Comparison of ENCODE assay signal across 2 cellular contexts in the genomic region with DNA sequence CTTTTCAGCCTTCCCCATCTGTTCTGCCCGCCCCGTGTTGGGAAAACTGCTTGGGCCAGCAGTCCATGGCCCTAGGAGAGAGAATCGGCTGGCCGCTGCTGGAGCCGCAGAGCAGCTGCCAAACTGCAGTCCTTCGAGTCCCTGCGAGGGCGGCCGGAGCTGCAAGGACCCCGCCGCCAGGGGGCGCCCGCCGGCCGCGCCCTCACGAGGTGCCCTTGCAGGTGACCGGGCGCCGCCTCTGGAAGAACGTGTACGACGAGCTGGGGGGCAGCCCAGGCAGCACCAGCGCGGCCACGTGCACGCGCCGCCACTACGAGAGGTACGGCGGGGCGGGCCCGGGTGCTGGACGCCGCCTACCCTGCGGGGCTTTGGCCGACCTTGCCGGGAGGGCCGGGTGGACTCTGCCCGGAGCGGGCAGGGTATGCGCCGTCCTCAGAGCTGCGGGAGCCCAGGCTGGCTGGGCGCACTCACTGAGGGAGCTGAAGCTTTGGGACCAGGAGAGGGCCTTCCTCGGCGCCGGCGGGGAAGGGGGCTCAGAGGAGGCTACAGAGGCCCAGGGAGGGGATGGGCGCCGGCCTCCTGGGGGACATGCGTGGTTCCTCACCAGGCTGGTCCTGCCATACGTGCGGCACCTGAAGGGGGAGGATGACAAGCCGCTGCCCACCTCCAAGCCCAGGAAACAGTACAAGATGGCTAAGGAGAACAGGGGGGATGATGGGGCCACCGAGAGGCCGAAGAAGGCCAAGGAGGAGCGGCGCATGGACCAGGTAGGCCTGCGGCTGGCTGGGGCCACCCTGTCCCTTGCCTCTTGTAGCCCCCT.
TF ChIP-seq lines count a peak whose summit lies in the region.

No MANE protein-coding gene starts in this region.

TF ChIP-seq in A549, 52 proteins besides CTCF, POLR2A, EP300 and RAD21 (continues in another document):
- TF ChIP-seq, protein P1, sequence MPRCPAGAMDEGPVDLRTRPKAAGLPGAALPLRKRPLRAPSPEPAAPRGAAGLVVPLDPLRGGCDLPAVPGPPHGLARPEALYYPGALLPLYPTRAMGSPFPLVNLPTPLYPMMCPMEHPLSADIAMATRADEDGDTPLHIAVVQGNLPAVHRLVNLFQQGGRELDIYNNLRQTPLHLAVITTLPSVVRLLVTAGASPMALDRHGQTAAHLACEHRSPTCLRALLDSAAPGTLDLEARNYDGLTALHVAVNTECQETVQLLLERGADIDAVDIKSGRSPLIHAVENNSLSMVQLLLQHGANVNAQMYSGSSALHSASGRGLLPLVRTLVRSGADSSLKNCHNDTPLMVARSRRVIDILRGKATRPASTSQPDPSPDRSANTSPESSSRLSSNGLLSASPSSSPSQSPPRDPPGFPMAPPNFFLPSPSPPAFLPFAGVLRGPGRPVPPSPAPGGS (IDR thresholded peaks at IDR 0.05), result no peak
- TF ChIP-seq, protein P2, sequence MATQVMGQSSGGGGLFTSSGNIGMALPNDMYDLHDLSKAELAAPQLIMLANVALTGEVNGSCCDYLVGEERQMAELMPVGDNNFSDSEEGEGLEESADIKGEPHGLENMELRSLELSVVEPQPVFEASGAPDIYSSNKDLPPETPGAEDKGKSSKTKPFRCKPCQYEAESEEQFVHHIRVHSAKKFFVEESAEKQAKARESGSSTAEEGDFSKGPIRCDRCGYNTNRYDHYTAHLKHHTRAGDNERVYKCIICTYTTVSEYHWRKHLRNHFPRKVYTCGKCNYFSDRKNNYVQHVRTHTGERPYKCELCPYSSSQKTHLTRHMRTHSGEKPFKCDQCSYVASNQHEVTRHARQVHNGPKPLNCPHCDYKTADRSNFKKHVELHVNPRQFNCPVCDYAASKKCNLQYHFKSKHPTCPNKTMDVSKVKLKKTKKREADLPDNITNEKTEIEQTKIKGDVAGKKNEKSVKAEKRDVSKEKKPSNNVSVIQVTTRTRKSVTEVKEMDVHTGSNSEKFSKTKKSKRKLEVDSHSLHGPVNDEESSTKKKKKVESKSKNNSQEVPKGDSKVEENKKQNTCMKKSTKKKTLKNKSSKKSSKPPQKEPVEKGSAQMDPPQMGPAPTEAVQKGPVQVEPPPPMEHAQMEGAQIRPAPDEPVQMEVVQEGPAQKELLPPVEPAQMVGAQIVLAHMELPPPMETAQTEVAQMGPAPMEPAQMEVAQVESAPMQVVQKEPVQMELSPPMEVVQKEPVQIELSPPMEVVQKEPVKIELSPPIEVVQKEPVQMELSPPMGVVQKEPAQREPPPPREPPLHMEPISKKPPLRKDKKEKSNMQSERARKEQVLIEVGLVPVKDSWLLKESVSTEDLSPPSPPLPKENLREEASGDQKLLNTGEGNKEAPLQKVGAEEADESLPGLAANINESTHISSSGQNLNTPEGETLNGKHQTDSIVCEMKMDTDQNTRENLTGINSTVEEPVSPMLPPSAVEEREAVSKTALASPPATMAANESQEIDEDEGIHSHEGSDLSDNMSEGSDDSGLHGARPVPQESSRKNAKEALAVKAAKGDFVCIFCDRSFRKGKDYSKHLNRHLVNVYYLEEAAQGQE (IDR thresholded peaks at IDR 0.05), result no peak
- TF ChIP-seq CHD2 (IDR thresholded peaks at IDR 0.05; ENCODE audit: low read length, partially characterized antibody), result no peak
- TF ChIP-seq CBX2 (IDR thresholded peaks at IDR 0.05; ENCODE audit: borderline replicate concordance, low read depth), result no peak
- TF ChIP-seq EHMT2 (IDR thresholded peaks at IDR 0.05; ENCODE audit: low read depth), result no peak
- peak; percentile 96 for TF ChIP-seq SMC3 (IDR thresholded peaks at IDR 0.05)
- TF ChIP-seq, protein P3, sequence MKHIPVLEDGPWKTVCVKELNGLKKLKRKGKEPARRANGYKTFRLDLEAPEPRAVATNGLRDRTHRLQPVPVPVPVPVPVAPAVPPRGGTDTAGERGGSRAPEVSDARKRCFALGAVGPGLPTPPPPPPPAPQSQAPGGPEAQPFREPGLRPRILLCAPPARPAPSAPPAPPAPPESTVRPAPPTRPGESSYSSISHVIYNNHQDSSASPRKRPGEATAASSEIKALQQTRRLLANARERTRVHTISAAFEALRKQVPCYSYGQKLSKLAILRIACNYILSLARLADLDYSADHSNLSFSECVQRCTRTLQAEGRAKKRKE (CRISPR knock-in tag; IDR thresholded peaks at IDR 0.05; ENCODE audit: low read depth), result no peak
- TF ChIP-seq FOXS1 (CRISPR knock-in tag; IDR thresholded peaks at IDR 0.05), result no peak
- no peak for TF ChIP-seq TFCP2L1 (CRISPR knock-in tag; IDR thresholded peaks at IDR 0.05)
- TF ChIP-seq SREBF2 (IDR thresholded peaks at IDR 0.05), result 0 out of 2 replicates have a peak, but pooled peaks have one; percentile 11
- no peak for TF ChIP-seq NR3C1 (IDR thresholded peaks at IDR 0.05)
- TF ChIP-seq MAFK (IDR thresholded peaks at IDR 0.05; ENCODE audit: partially characterized antibody), result no peak
- no peak for TF ChIP-seq RCOR1 (IDR thresholded peaks at IDR 0.05; ENCODE audit: low read depth, low read length)
- TF ChIP-seq RNF2 (IDR thresholded peaks at IDR 0.05; ENCODE audit: borderline replicate concordance, low read depth), result no peak
- no peak for TF ChIP-seq ZSCAN20 (CRISPR knock-in tag; IDR thresholded peaks at IDR 0.05)
- TF ChIP-seq HOXB5 (CRISPR knock-in tag; IDR thresholded peaks at IDR 0.05), result no peak
- TF ChIP-seq, protein P4, sequence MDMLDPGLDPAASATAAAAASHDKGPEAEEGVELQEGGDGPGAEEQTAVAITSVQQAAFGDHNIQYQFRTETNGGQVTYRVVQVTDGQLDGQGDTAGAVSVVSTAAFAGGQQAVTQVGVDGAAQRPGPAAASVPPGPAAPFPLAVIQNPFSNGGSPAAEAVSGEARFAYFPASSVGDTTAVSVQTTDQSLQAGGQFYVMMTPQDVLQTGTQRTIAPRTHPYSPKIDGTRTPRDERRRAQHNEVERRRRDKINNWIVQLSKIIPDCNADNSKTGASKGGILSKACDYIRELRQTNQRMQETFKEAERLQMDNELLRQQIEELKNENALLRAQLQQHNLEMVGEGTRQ (IDR thresholded peaks at IDR 0.05), result no peak
- no peak for TF ChIP-seq CBX8 (IDR thresholded peaks at IDR 0.05)
- no peak for TF ChIP-seq HOXA7 (CRISPR knock-in tag; IDR thresholded peaks at IDR 0.05)
- no peak for TF ChIP-seq KDM1A (IDR thresholded peaks at IDR 0.05; ENCODE audit: low read depth)
- TF ChIP-seq ZFP36 (IDR thresholded peaks at IDR 0.05; ENCODE audit: borderline replicate concordance, partially characterized antibody), result no peak
- TF ChIP-seq POLR2AphosphoS2 (conservative IDR thresholded peaks at IDR 0.05; ENCODE audit: low read length), result no peak
- TF ChIP-seq, protein P5, sequence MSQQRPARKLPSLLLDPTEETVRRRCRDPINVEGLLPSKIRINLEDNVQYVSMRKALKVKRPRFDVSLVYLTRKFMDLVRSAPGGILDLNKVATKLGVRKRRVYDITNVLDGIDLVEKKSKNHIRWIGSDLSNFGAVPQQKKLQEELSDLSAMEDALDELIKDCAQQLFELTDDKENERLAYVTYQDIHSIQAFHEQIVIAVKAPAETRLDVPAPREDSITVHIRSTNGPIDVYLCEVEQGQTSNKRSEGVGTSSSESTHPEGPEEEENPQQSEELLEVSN (IDR thresholded peaks at IDR 0.05; ENCODE audit: borderline replicate concordance, low read depth), result peak; percentile 52; the same call in 1 of the 2 replicates
- no peak for TF ChIP-seq MAZ (IDR thresholded peaks at IDR 0.05; ENCODE audit: borderline replicate concordance, low read depth, low read length)
- no peak for TF ChIP-seq KDM5A (IDR thresholded peaks at IDR 0.05)
- peak; percentile 48; the same call in 1 of the 2 replicates for TF ChIP-seq BHLHE40 (IDR thresholded peaks at IDR 0.05; ENCODE audit: low read depth, low read length)
- TF ChIP-seq CEBPB (IDR thresholded peaks at IDR 0.05), result no peak
- no peak for TF ChIP-seq ZC3H11A (IDR thresholded peaks at IDR 0.05)
- TF ChIP-seq, protein P6, sequence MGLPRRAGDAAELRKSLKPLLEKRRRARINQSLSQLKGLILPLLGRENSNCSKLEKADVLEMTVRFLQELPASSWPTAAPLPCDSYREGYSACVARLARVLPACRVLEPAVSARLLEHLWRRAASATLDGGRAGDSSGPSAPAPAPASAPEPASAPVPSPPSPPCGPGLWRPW (IDR thresholded peaks at IDR 0.05), result no peak

TF ChIP-seq in HepG2, 621 proteins besides CTCF, POLR2A, EP300 and RAD21 (continues in another document):
- TF ChIP-seq ZFP36L1 (CRISPR knock-in tag; IDR thresholded peaks at IDR 0.05) (peak; percentile 99), HOXA5 (CRISPR knock-in tag; IDR thresholded peaks at IDR 0.05) (peak; percentile 80), ZNF263 (CRISPR knock-in tag; IDR thresholded peaks at IDR 0.05) (peak; percentile 82), SATB2 (CRISPR knock-in tag; IDR thresholded peaks at IDR 0.05) (no peak), ZFP82 (CRISPR knock-in tag; IDR thresholded peaks at IDR 0.05; ENCODE audit: borderline replicate concordance) (no peak), ZSCAN12 (CRISPR knock-in tag; IDR thresholded peaks at IDR 0.05) (0 out of 2 replicates have a peak, but pooled peaks have one; percentile 58), SP5 (CRISPR knock-in tag; IDR thresholded peaks at IDR 0.05; ENCODE audit: borderline replicate concordance, low read depth) (peak; percentile 94), FOXO1 (CRISPR knock-in tag; IDR thresholded peaks at IDR 0.05) (peak; percentile 38), MTA1 (CRISPR knock-in tag; IDR thresholded peaks at IDR 0.05; ENCODE audit: borderline replicate concordance) (peak; percentile 86), ARNT2 (CRISPR knock-in tag; IDR thresholded peaks at IDR 0.05; ENCODE audit: low read depth) (peak; percentile 99), ZBTB7B (CRISPR knock-in tag; IDR thresholded peaks at IDR 0.05) (peak; percentile 93), SMAD9 (CRISPR knock-in tag; IDR thresholded peaks at IDR 0.05) (no peak), GPN1 (CRISPR knock-in tag; IDR thresholded peaks at IDR 0.05; ENCODE audit: borderline replicate concordance) (no peak), SYNCRIP (IDR thresholded peaks at IDR 0.05; ENCODE audit: insufficient read depth, low read depth, low read length) (no peak), STAT5B (CRISPR knock-in tag; IDR thresholded peaks at IDR 0.05) (peak; percentile 60; the same call in 1 of the 2 replicates), KDM2A (CRISPR knock-in tag; IDR thresholded peaks at IDR 0.05; ENCODE audit: borderline replicate concordance, low read depth) (peak; percentile 96), FOSL2 (CRISPR knock-in tag; IDR thresholded peaks at IDR 0.05) (peak; percentile 56), ZNF333 (CRISPR knock-in tag; IDR thresholded peaks at IDR 0.05; ENCODE audit: borderline replicate concordance) (peak; percentile 65; the same call in 1 of the 2 replicates), ZNF781 (CRISPR knock-in tag; IDR thresholded peaks at IDR 0.05; ENCODE audit: borderline replicate concordance, not compliant biosample characterization) (no peak), RBFOX2 (IDR thresholded peaks at IDR 0.05; ENCODE audit: low read depth, low read length) (peak; percentile 88), NBN (conservative IDR thresholded peaks at IDR 0.05) (no peak), PHB2 (IDR thresholded peaks at IDR 0.05; ENCODE audit: partially characterized antibody) (no peak), NCOA1 (CRISPR knock-in tag; IDR thresholded peaks at IDR 0.05) (peak; percentile 69; the same call in 1 of the 2 replicates)
- TF ChIP-seq, protein P7, sequence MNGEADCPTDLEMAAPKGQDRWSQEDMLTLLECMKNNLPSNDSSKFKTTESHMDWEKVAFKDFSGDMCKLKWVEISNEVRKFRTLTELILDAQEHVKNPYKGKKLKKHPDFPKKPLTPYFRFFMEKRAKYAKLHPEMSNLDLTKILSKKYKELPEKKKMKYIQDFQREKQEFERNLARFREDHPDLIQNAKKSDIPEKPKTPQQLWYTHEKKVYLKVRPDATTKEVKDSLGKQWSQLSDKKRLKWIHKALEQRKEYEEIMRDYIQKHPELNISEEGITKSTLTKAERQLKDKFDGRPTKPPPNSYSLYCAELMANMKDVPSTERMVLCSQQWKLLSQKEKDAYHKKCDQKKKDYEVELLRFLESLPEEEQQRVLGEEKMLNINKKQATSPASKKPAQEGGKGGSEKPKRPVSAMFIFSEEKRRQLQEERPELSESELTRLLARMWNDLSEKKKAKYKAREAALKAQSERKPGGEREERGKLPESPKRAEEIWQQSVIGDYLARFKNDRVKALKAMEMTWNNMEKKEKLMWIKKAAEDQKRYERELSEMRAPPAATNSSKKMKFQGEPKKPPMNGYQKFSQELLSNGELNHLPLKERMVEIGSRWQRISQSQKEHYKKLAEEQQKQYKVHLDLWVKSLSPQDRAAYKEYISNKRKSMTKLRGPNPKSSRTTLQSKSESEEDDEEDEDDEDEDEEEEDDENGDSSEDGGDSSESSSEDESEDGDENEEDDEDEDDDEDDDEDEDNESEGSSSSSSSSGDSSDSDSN (CRISPR knock-in tag; IDR thresholded peaks at IDR 0.05), result peak; percentile 100
- TF ChIP-seq, protein P8, sequence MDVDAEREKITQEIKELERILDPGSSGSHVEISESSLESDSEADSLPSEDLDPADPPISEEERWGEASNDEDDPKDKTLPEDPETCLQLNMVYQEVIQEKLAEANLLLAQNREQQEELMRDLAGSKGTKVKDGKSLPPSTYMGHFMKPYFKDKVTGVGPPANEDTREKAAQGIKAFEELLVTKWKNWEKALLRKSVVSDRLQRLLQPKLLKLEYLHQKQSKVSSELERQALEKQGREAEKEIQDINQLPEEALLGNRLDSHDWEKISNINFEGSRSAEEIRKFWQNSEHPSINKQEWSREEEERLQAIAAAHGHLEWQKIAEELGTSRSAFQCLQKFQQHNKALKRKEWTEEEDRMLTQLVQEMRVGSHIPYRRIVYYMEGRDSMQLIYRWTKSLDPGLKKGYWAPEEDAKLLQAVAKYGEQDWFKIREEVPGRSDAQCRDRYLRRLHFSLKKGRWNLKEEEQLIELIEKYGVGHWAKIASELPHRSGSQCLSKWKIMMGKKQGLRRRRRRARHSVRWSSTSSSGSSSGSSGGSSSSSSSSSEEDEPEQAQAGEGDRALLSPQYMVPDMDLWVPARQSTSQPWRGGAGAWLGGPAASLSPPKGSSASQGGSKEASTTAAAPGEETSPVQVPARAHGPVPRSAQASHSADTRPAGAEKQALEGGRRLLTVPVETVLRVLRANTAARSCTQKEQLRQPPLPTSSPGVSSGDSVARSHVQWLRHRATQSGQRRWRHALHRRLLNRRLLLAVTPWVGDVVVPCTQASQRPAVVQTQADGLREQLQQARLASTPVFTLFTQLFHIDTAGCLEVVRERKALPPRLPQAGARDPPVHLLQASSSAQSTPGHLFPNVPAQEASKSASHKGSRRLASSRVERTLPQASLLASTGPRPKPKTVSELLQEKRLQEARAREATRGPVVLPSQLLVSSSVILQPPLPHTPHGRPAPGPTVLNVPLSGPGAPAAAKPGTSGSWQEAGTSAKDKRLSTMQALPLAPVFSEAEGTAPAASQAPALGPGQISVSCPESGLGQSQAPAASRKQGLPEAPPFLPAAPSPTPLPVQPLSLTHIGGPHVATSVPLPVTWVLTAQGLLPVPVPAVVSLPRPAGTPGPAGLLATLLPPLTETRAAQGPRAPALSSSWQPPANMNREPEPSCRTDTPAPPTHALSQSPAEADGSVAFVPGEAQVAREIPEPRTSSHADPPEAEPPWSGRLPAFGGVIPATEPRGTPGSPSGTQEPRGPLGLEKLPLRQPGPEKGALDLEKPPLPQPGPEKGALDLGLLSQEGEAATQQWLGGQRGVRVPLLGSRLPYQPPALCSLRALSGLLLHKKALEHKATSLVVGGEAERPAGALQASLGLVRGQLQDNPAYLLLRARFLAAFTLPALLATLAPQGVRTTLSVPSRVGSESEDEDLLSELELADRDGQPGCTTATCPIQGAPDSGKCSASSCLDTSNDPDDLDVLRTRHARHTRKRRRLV (CRISPR knock-in tag; IDR thresholded peaks at IDR 0.05), result no peak; the same call in 1 of the 2 replicates
- TF ChIP-seq, protein P9, sequence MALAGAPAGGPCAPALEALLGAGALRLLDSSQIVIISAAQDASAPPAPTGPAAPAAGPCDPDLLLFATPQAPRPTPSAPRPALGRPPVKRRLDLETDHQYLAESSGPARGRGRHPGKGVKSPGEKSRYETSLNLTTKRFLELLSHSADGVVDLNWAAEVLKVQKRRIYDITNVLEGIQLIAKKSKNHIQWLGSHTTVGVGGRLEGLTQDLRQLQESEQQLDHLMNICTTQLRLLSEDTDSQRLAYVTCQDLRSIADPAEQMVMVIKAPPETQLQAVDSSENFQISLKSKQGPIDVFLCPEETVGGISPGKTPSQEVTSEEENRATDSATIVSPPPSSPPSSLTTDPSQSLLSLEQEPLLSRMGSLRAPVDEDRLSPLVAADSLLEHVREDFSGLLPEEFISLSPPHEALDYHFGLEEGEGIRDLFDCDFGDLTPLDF (CRISPR knock-in tag; IDR thresholded peaks at IDR 0.05), result peak; percentile 68; the same call in 1 of the 2 replicates
